29 cellular contexts compared by ENCODE assay signal in the genomic region with DNA sequence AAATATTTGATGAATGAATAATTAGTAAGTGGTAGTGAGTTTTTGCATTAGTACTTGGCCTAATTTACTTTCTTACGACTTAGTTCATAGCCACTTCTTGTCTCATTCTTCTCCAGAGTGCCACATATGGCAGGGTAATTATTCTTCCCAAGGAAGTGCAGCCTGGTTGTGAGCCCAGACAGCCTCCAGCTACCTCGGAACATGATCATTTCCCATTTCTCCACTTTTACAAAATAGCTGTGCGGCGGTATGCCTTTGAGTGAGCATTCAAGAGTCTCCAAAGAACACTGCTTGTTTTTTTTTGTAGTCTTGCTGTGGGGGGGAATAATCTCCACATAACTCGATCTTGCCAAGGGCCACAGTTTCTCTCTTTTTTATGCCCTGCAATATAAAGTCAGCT.
"Had no signal": no experiment of that assay in that cellular context is flagged by ENCODE, and none has a peak within 500 bp of the region (broad histone marks: within the 10 kb centered on the region; RNA-seq: fewer than 3 reads in every experiment).

No MANE protein-coding gene starts in this region.

- H3K27me3 ChIP-seq: adrenal gland, body of pancreas, colonic mucosa, esophagus squamous epithelium, gastroesophageal sphincter had no signal

- H3K27ac ChIP-seq: adrenal gland, body of pancreas, colonic mucosa, epithelial cell of prostate, esophagus squamous epithelium, gastroesophageal sphincter had no signal

- ATAC-seq: activated CD4-positive, alpha-beta T cell treated with anti-CD3 and anti-CD28 coated beads for 36 hours; activated CD8-positive, alpha-beta memory T cell treated with anti-CD3 and anti-CD28 coated beads, Interleukin-2, amount 10 ng/mL, durations not matched to agents 7 days and 5 days; activated CD8-positive, alpha-beta T cell treated with anti-CD3 and anti-CD28 coated beads, Interleukin-2, amount 10 ng/mL, durations not matched to agents 7 days and 5 days; activated naive CD8-positive, alpha-beta T cell treated with anti-CD3 and anti-CD28 coated beads, Interleukin-2, amount 50 U/mL, for 24 hours; body of pancreas; gastroesophageal sphincter had no signal

- DNase-seq: activated CD4-positive, alpha-beta memory T cell treated with anti-CD3 and anti-CD28 coated beads for 36 hours; activated CD4-positive, alpha-beta T cell treated with anti-CD3 and anti-CD28 coated beads for 36 hours; activated CD4-positive, alpha-beta T cell treated with anti-CD3 and anti-CD28 coated beads, Interleukin-2, amount 10 ng/mL, durations not matched to agents 24 days and 14 days; activated CD4-positive, CD25-positive, alpha-beta regulatory T cell; activated CD4-positive, CD25-positive, alpha-beta regulatory T cell treated with anti-CD3 and anti-CD28 coated beads, Interleukin-2, amount 50 U/mL, for 72 hours; activated CD8-positive, alpha-beta memory T cell treated with anti-CD3 and anti-CD28 coated beads, Interleukin-2, amount 10 ng/mL, durations not matched to agents 7 days and 5 days; activated CD8-positive, alpha-beta memory T cell treated with anti-CD3 and anti-CD28 coated beads, Interleukin-2, amount 50 U/mL, for 4 hours; activated CD8-positive, alpha-beta T cell treated with anti-CD3 and anti-CD28 coated beads, Interleukin-2, amount 10 ng/mL, durations not matched to agents 7 days and 5 days; activated effector memory CD4-positive, alpha-beta T cell treated with anti-CD3 and anti-CD28 coated beads, Interleukin-2, amount 50 U/mL, for 16 hours; activated naive CD4-positive, alpha-beta T cell treated with anti-CD3 and anti-CD28 coated beads for 36 hours; activated naive CD8-positive, alpha-beta T cell treated with anti-CD3 and anti-CD28 coated beads for 36 hours; activated naive CD8-positive, alpha-beta T cell treated with anti-CD3 and anti-CD28 coated beads, Interleukin-2, amount 50 U/mL, for 24 hours; activated T-cell treated with anti-CD3 and anti-CD28 coated beads, Interleukin-2, amount 50 U/mL, for 1 hour; activated T-cell treated with anti-CD3 and anti-CD28 coated beads, Interleukin-2, amount 50 U/mL, for 48 hours; adrenal gland; amygdala; aorta; body of pancreas; central memory CD4-positive, alpha-beta T cell; cerebellar nuclear complex; colonic mucosa; effector CD8-positive, alpha-beta T cell; esophagus squamous epithelium; foreskin melanocyte; T-helper 2 cell had no signal

- FAIRE-seq: endometrium, endothelial cell of umbilical vein had no signal

- H3K36me3 ChIP-seq: adrenal gland, colonic mucosa, esophagus squamous epithelium, gastroesophageal sphincter had no signal

- H3K9me3 ChIP-seq: adrenal gland, body of pancreas, colonic mucosa, esophagus squamous epithelium, gastroesophageal sphincter had no signal

- H3K4me1 ChIP-seq: adrenal gland, body of pancreas, colonic mucosa, esophagus squamous epithelium, gastroesophageal sphincter had no signal

- H3K4me3 ChIP-seq: adrenal gland, body of pancreas, colonic mucosa, esophagus squamous epithelium, gastroesophageal sphincter had no signal
